Comparison of ENCODE assay signal across 8 cellular contexts in the genomic region with DNA sequence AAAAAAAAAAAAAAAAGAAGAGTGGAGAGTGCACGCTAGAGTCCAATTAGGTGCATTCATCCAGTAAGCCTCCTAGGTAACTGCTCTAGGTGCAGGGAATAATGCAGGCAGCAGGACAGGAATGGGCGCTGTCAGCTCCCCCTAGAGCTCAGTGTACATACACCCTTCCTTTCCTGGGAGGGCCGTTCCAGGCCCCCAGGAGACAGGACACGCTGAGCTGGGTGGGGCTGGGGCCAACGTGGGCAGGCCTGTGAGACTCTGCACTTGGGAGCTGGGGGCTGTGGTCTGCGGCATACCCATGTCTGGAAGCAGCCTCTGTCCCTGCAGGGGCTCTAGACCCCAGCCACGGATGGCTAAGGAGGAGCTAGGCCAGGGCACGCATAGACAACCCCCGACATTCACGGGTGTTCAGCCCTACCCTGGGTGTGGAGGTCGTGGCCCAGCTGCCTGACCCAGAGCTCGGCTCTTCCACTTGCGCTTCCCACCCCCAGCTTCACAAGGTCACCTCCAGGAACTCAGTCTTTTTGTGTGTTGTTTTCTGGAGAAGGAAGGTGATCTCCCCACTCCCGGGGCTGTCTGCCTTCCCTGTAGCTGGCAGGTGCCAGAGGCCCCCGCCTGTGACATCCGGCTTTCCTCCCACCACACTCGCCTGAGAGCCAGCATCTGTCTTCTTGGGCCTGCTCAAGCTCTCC. TPM values are rescaled to one million over a fixed set of nuclear protein-coding genes. Genes with fewer than 3 reads are reported as not detected.
DNase-seq lines count a peak whose midpoint lies in the region; ATAC-seq and TF ChIP-seq lines count a peak whose summit lies in the region.

No MANE protein-coding gene starts in this region.

- H3K27me3 ChIP-seq in ascending aorta (no peaks in the 10 kb centered on the region), left lung (peaks cover 0 to 42% of the 10 kb centered on the region in 2 donors), transverse colon (peaks cover 27% of the 10 kb centered on the region)

- peak overlapping the region; percentile 74 to 96 for H3K4me3 ChIP-seq in ascending aorta
- H3K4me3 ChIP-seq in left lung: peak overlapping the region; percentile 77 to 80
- H3K4me3 ChIP-seq in transverse colon: peak overlapping the region; percentile 37 to 83 (median 68)

- WGBS in transverse colon (ENCODE audit: low coverage in 1 of 2), 2 donors: 0 to 11% methylated on average over 1 to 16 of the region's 17 CpGs

- H3K36me3 ChIP-seq in ascending aorta: no peaks in the 10 kb centered on the region
- H3K36me3 ChIP-seq in left lung: peaks cover 0 to 4% of the 10 kb centered on the region in 2 donors
- no peaks in the 10 kb centered on the region for H3K36me3 ChIP-seq in transverse colon

- H3K4me1 ChIP-seq in ascending aorta (peaks cover 14 to 21% of the 10 kb centered on the region in 2 donors), left lung (peaks cover 14 to 45% of the 10 kb centered on the region in 2 donors), transverse colon (peaks cover 30 to 54% (median 49%) of the 10 kb centered on the region in 4 donors)

- in situ Hi-C loops in transverse colon (cut with MboI; ENCODE audit: low pct_ligation_motif_present in 1 of 4, low pct_unique_long_range_greater_than_20kb in 1 of 4, low sequenced_read_pairs in 3 of 4): loop anchor here in 1 of 4 donors (10.0 kb wide), 1 partner anchor 65 kb away; a partner anchor contains a TSS

- peak overlapping the region in 1 of 2 donors; percentile 80 for H3K27ac ChIP-seq in ascending aorta
- H3K27ac ChIP-seq in left lung: peak overlapping the region; percentile 86 to 87
- H3K27ac ChIP-seq in transverse colon: peak overlapping the region; percentile 90 to 94 (median 93)

- no peak for TF ChIP-seq EP300 in transverse colon (IDR thresholded peaks at IDR 0.05; ENCODE audit: low read depth)

- TF ChIP-seq CTCF in ascending aorta (IDR thresholded peaks at IDR 0.05) (no peak), left lung (IDR thresholded peaks at IDR 0.05) (no peak), transverse colon (IDR thresholded peaks at IDR 0.05) (peak in 3 of 5 experiments; percentile 6 to 18 (median 10))

- TF ChIP-seq POLR2A in transverse colon (IDR thresholded peaks at IDR 0.05): no peak

- peak; percentile 36 for ATAC-seq in GM19452 (IDR thresholded peaks at IDR 0.05; ENCODE audit: unreplicated experiment)
- ATAC-seq in left lung: no peak
- ATAC-seq in GM21526 (IDR thresholded peaks at IDR 0.05; ENCODE audit: low FRiP score, unreplicated experiment): no peak

- DNase-seq in DMS 273 treated with DMSO at 0.1 percent for 48 hours (lab: John Stamatoyannopoulos, UW) (peak; percentile 82), NCI-H2171 (lab: John Stamatoyannopoulos, UW) (peak; percentile 81), ascending aorta (ENCODE audit: low spot score in 2 of 2) (no peak), left lung (no peak), transverse colon (peak; percentile 34), CD1c-positive myeloid dendritic cell (ENCODE audit: extremely low spot score) (no peak)

- H3K9me3 ChIP-seq in ascending aorta (no peaks in the 10 kb centered on the region), left lung (no peaks in the 10 kb centered on the region), transverse colon (no peaks in the 10 kb centered on the region)

- intact Hi-C loops in ascending aorta (cut with DNase I): loop anchor here (10.0 kb wide), 1 partner anchor 375 kb away; a partner anchor contains a TSS
- intact Hi-C loops in left lung (cut with DNase I): no loop called here
- intact Hi-C loops in transverse colon (cut with DNase I; ENCODE audit: low total_unique reads): no loop called here

RNA-seq across cellular contexts. Expression of a gene that starts 1.0 kb away (rescaled TPM):
- 105 TPM for total RNA-seq in ascending aorta
- 10 to 100 TPM; 45.8 to 52.9 TPM for total RNA-seq in left lung
- total RNA-seq in transverse colon: 10 to 100 TPM; 19.7 to 53.0 (median 38.2) TPM

RNA-seq across cellular contexts. Expression of a gene that starts 5.0 kb away (rescaled TPM):
- total RNA-seq in ascending aorta: 118 TPM
- 10 to 100 TPM; 37.0 to 57.3 TPM for total RNA-seq in left lung
- total RNA-seq in transverse colon: 10 to 100 TPM in 3 of 4 donors, 1 to 10 TPM in 1; 4.9 to 47.2 (median 35.2) TPM

RNA-seq across cellular contexts. Expression of a gene that starts 6.3 kb away (rescaled TPM):
- 8.2 TPM for total RNA-seq in ascending aorta
- total RNA-seq in left lung: 10 to 100 TPM in 1 of 2 donors, under 1 TPM in 1; 0.96 to 13.7 TPM
- total RNA-seq in transverse colon: 10 to 100 TPM in 1 of 4 donors, 1 to 10 TPM in 1, under 1 TPM in 2; 0.40 to 24.3 (median 0.98) TPM

RNA-seq across cellular contexts. Expression of a gene that starts 6.9 kb away (rescaled TPM):
- 9.7 TPM for total RNA-seq in ascending aorta
- 1 to 10 TPM; 8.7 to 9.9 TPM for total RNA-seq in left lung
- total RNA-seq in transverse colon: 10 to 100 TPM in 1 of 4 donors, 1 to 10 TPM in 3; 1.2 to 12.3 (median 5.5) TPM

RNA-seq across cellular contexts. Expression of a gene that starts 14.4 kb away (rescaled TPM):
- total RNA-seq in ascending aorta (not detected), left lung (1 to 10 TPM in 1 of 2 donors, under 1 TPM in 1; 0.50 to 5.7 TPM), transverse colon (1 to 10 TPM in 2 of 4 donors, under 1 TPM in 1, not detected in 1; 0.60 to 3.5 (median 1.6) TPM)

Comparison
In these comparisons a context has a peak if more than half of its experiments do, and no peak if none do; other contexts are left out.
1. DNase-seq: peak in DMS 273 treated with DMSO at 0.1 percent for 48 hours (single experiment), NCI-H2171 (single experiment) and transverse colon (single experiment); none in ascending aorta (0 of 2), left lung (0 of 2) and CD1c-positive myeloid dendritic cell (single experiment).
2. CTCF ChIP-seq: peak in transverse colon (3 of 5); none in ascending aorta (0 of 3) and left lung (0 of 2).
3. Peak in every context shown above with its lines, with median percentiles within 50 percentile points of each other: H3K4me3 ChIP-seq.